In the genomic region with DNA sequence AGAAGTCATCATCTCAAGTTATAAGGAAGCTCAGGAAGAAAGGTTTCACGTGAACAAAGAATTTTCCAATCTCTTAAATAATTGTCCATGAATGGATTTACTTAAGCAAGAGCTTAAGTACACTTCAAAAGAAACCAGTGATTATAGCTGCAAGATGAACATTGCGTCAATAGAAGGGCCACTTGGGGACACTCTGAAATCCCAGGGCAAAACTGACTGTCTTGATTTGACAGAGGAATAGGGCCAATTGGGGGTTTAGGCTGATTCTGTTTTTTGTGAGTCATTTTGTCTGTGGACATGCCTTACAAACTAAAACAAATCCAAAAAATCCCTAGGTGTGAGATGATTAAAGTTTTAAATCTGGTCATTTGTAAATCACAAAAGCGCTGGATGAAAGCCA, we compare ENCODE assay signal across 22 cellular contexts.
"Had no signal": no experiment of that assay in that cellular context is flagged by ENCODE, and none has a peak within 500 bp of the region (broad histone marks: within the 10 kb centered on the region; RNA-seq: fewer than 3 reads in every experiment).

No MANE protein-coding gene starts in this region.

- H3K9me3 ChIP-seq: adrenal gland, ascending aorta, gastroesophageal sphincter, lower lobe of right lung, right lobe of liver, tibial nerve had no signal

- H3K4me3 ChIP-seq: adrenal gland, ascending aorta, gastroesophageal sphincter, lower lobe of right lung, right lobe of liver, skin epidermis, tibial nerve had no signal

- H3K36me3 ChIP-seq: adrenal gland, ascending aorta, brain microvascular endothelial cell, gastroesophageal sphincter, lower lobe of right lung, right lobe of liver, tibial nerve had no signal

- DNase-seq: activated CD4-positive, alpha-beta T cell treated with anti-CD3 and anti-CD28 coated beads, Interleukin-2, amount 50 U/mL, for 4 hours; activated CD8-positive, alpha-beta memory T cell treated with anti-CD3 and anti-CD28 coated beads, Interleukin-2, amount 50 U/mL, for 48 hours; activated naive CD4-positive, alpha-beta T cell; activated T-cell treated with anti-CD3 and anti-CD28 coated beads, Interleukin-2, amount 50 U/mL, for 4 hours; adrenal gland; brain microvascular endothelial cell; caudate nucleus; effector memory CD4-positive, alpha-beta T cell; kidney; lower lobe of right lung; naive thymus-derived CD4-positive, alpha-beta T cell; posterior cingulate gyrus; right lobe of liver; stimulated activated CD4-positive, alpha-beta T cell treated with anti-CD3 and anti-CD28 coated beads, Interleukin-1b, Interleukin-23, amount 100 ng/mL, for 48 hours; stimulated activated naive CD8-positive, alpha-beta T cell treated with anti-CD3 and anti-CD28 coated beads, Interleukin-15, amount 100 ng/mL, for 72 hours; T-helper 9 cell had no signal

- ATAC-seq: activated T-cell treated with anti-CD3 and anti-CD28 coated beads, Interleukin-2, amount 50 U/mL, for 4 hours; gastroesophageal sphincter; naive thymus-derived CD4-positive, alpha-beta T cell; right lobe of liver; stimulated activated effector memory CD8-positive, alpha-beta T cell treated with anti-CD3 and anti-CD28 coated beads, Interleukin-12 subunit alpha, Interleukin-12 subunit beta, amount 100 ng/mL, for 72 hours; stimulated activated naive CD8-positive, alpha-beta T cell treated with anti-CD3 and anti-CD28 coated beads, Interleukin-15, amount 100 ng/mL, for 72 hours; WTC11 had no signal

- H3K27ac ChIP-seq: adrenal gland, ascending aorta, brain microvascular endothelial cell, gastroesophageal sphincter, lower lobe of right lung, right lobe of liver, skin epidermis, tibial nerve had no signal

- FAIRE-seq: kidney had no signal

- H3K27me3 ChIP-seq: ascending aorta, brain microvascular endothelial cell, right lobe of liver had no signal

- H3K4me1 ChIP-seq: adrenal gland, ascending aorta, gastroesophageal sphincter, lower lobe of right lung, right lobe of liver, tibial nerve had no signal
